Comparison of ENCODE assay signal across 9 cellular contexts in genomic region chr9:78121488-78121887, GRCh38.
A peak's percentile ranks its signal among the peaks of the same experiment; 100 is the strongest.
DNase-seq lines count a peak whose midpoint lies in the region; ATAC-seq lines count a peak whose summit lies in the region.
"Had no signal": no experiment of that assay in that cellular context is flagged by ENCODE, and none has a peak within 500 bp of the region (broad histone marks: within the 10 kb centered on the region; RNA-seq: fewer than 3 reads in every experiment).

No MANE protein-coding gene starts in this region.

- H3K4me3 Mint-ChIP-seq in immature natural killer cell = no peak overlapping the region
- H3K4me3 Mint-ChIP-seq: activated B cell treated with CpG ODN at 0.5 μM for 24 hours had no signal

- H3K27ac Mint-ChIP-seq in immature natural killer cell = no peak overlapping the region
- H3K27ac Mint-ChIP-seq: activated B cell treated with CpG ODN at 0.5 μM for 24 hours had no signal

- H3K36me3 Mint-ChIP-seq in immature natural killer cell = peaks cover 0 to 5% (median 0%) of the 10 kb centered on the region in 3 donors

- peak; percentile 71 for DNase-seq in EL
- DNase-seq in NAMALWA (ENCODE audit: low spot score) = peak; percentile 49
- DNase-seq in T-helper 9 cell = peak; percentile 37
- peak; percentile 4 for DNase-seq in brain pericyte (ENCODE audit: low read depth, low spot score)
- DNase-seq in immature natural killer cell = peak in 2 of 3 donors; percentile 36 to 38
- DNase-seq in stimulated activated CD4-positive, alpha-beta T cell treated with anti-CD3 and anti-CD28 coated beads, Interleukin-1b, Interleukin-23, amount 100 ng/mL, for 4 hours (ENCODE audit: low read depth in 2 of 2) = peak; percentile 48 to 52
- DNase-seq in GOT3 (lab: John Stamatoyannopoulos, UW) = no peak
- DNase-seq: activated B cell treated with CpG ODN at 0.5 μM for 24 hours had no signal

- H3K4me1 Mint-ChIP-seq in immature natural killer cell = peaks cover 27 to 35% of the 10 kb centered on the region in 2 donors

- H3K9me3 Mint-ChIP-seq in immature natural killer cell = no peaks in the 10 kb centered on the region
- H3K9me3 Mint-ChIP-seq: activated B cell treated with CpG ODN at 0.5 μM for 24 hours had no signal

- H3K27me3 Mint-ChIP-seq in immature natural killer cell (ENCODE audit: low read depth in 3 of 3) = peaks cover 0 to 4% (median 2%) of the 10 kb centered on the region in 3 donors

- ATAC-seq in HG03045 (IDR thresholded peaks at IDR 0.05; ENCODE audit: unreplicated experiment) = no peak
